Comparison of ENCODE assay signal across 17 cellular contexts in the genomic region with DNA sequence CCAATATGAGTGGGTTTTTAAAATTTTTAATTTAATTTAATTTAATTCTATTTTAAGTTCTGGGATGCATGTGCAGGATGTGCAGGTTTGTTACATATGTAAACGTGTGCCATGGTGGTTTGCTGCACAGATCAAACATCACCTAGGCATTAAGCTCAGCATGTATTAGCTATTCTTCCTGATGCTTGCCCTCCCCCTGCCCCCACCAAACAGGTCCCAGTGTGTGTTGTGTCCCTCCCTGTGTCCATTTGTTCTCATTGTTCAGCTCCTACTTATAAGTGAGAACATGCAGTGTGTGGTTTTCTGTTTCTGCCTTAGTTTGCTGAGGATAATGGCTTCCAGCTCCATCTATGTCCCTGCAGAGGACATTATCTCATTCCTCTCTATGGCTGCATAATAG. TPM values are rescaled to one million over a fixed set of nuclear protein-coding genes. Genes with fewer than 3 reads are reported as not detected.
DNase-seq lines count a peak whose midpoint lies in the region; ATAC-seq, FAIRE-seq and TF ChIP-seq lines count a peak whose summit lies in the region.
"Had no signal": no experiment of that assay in that cellular context is flagged by ENCODE, and none has a peak within 500 bp of the region (broad histone marks: within the 10 kb centered on the region; RNA-seq: fewer than 3 reads in every experiment).

No MANE protein-coding gene starts in this region.

- H4K20me1 ChIP-seq in GM23248 (ENCODE audit: insufficient read depth) (no peaks in the 10 kb centered on the region), keratinocyte (ENCODE audit: control insufficient read depth, extremely low read depth, insufficient read depth, low read length) (no peaks in the 10 kb centered on the region)

- TF ChIP-seq CTCF in HEK293 (tag by site-specific recombination; IDR thresholded peaks at IDR 0.05) (no peak), keratinocyte (optimal IDR thresholded peaks at IDR 0.05 in 1 of 3, IDR thresholded peaks at IDR 0.05 in 1 of 3, conservative IDR thresholded peaks at IDR 0.05 in 1 of 3; ENCODE audit: extremely low read depth in 1 of 3, insufficient read depth in 2 of 3, low read length in 3 of 3) (no peak)

- H3K36me3 Mint-ChIP-seq in naive thymus-derived CD4-positive, alpha-beta T cell, result peaks cover 0 to 4% (median 0%) of the 10 kb centered on the region in 5 donors
- H3K36me3 Mint-ChIP-seq: CD4-positive, CD25-positive, alpha-beta regulatory T cell had no signal

- H3K27ac Mint-ChIP-seq in naive thymus-derived CD4-positive, alpha-beta T cell, result no peak overlapping the region
- H3K27ac Mint-ChIP-seq: CD4-positive, CD25-positive, alpha-beta regulatory T cell had no signal

- peaks cover 40% of the 10 kb centered on the region for H3F3A ChIP-seq in GM23248 (ENCODE audit: insufficient read depth)

- FAIRE-seq in keratinocyte (lab: Jason Lieb, UNC), result no peak
- FAIRE-seq: RCC 7860 had no signal

- 96 to 100% methylated on average over 1 of the region's 1 CpG for WGBS in GM23248 (ENCODE audit: low coverage in 1 of 2, low lambda C conversion rate in 2 of 2, missing lambda C conversion rate in 2 of 2), 2 experiments

- H3K4me1 ChIP-seq in GM23248 (ENCODE audit: insufficient read depth), result peaks cover 41% of the 10 kb centered on the region
- H3K4me1 ChIP-seq in HEK293 (ENCODE audit: control insufficient read depth, insufficient read depth, low read length), result no peaks in the 10 kb centered on the region
- peaks cover 15% of the 10 kb centered on the region for H3K4me1 ChIP-seq in keratinocyte (ENCODE audit: control insufficient read depth, extremely low read depth, insufficient read depth, low read length)
- H3K4me1 ChIP-seq in naive thymus-derived CD4-positive, alpha-beta T cell (ENCODE audit: control insufficient read depth in 2 of 2, insufficient read depth in 2 of 2, low read length in 2 of 2), result no peaks in the 10 kb centered on the region

- ATAC-seq in SK-N-SH treated with all-trans-retinoic acid at 6 μM for 48 hours (peak; percentile 2; the same call in 1 of the 3 replicates), GM21576 (IDR thresholded peaks at IDR 0.05; ENCODE audit: unreplicated experiment) (no peak)
- ATAC-seq in naive thymus-derived CD4-positive, alpha-beta T cell, result no peak
- ATAC-seq: Right ventricle myocardium inferior had no signal

- no peak overlapping the region for H3K4me3 Mint-ChIP-seq in naive thymus-derived CD4-positive, alpha-beta T cell
- H3K4me3 Mint-ChIP-seq: CD4-positive, CD25-positive, alpha-beta regulatory T cell had no signal

- CTCF ChIA-PET in HEK293 (lab: Yijun Ruan, JAX), result interaction anchor here (0.9 to 1.9 kb wide), 8 partner anchors 11 to 99 kb away, joined by 3 to 7 read pairs (median 4); no protein-coding TSS in a partner anchor
- CTCF ChIA-PET in naive thymus-derived CD4-positive, alpha-beta T cell (lab: Charles Lee), result no interaction called here

- H3K4me2 ChIP-seq in GM23248 (ENCODE audit: unreplicated experiment) (peak overlapping the region; percentile 81), keratinocyte (ENCODE audit: control insufficient read depth, extremely low read depth, insufficient read depth, low read depth, low read length) (peak overlapping the region; percentile 43)

- H3K4me3 ChIP-seq in GM23248 (no peak overlapping the region), HEK293 (ENCODE audit: low read depth, low read length) (no peak overlapping the region), keratinocyte (ENCODE audit: control insufficient read depth in 2 of 3, extremely low read depth in 1 of 3, insufficient read depth in 2 of 3, low read depth in 1 of 3, low read length in 3 of 3) (no peak overlapping the region)
- H3K4me3 ChIP-seq in naive thymus-derived CD4-positive, alpha-beta T cell (ENCODE audit: low read length), result no peak overlapping the region

- H3K9me2 ChIP-seq in GM23248 (ENCODE audit: insufficient read depth), result no peaks in the 10 kb centered on the region

- no peaks in the 10 kb centered on the region for H3K9me1 ChIP-seq in keratinocyte (ENCODE audit: control insufficient read depth, extremely low read depth, insufficient read depth, low read length)

- intact Hi-C loops in naive thymus-derived CD4-positive, alpha-beta T cell (cut with micrococcal nuclease), result no loop called here

- DNase-seq in GM23248, result no peak
- no peak for DNase-seq in keratinocyte (ENCODE audit: low read depth, low spot score)
- no peak for DNase-seq in NCI-H1105 (lab: John Stamatoyannopoulos, UW)
- no peak for DNase-seq in activated CD4-positive, alpha-beta T cell treated with anti-CD3 and anti-CD28 coated beads, Interleukin-2, amount 50 U/mL, for 1 hour
- no peak for DNase-seq in naive thymus-derived CD4-positive, alpha-beta T cell
- DNase-seq: CD4-positive, CD25-positive, alpha-beta regulatory T cell; COR-L47; DMS79; GOT3; Karpas-422; NCI-H2081 treated with DMSO at 0.1 percent for 48 hours; SW 1271 had no signal

- H3K79me2 ChIP-seq in GM23248 (ENCODE audit: insufficient read depth) (no peaks in the 10 kb centered on the region), keratinocyte (ENCODE audit: control insufficient read depth, insufficient read depth, low read length) (no peaks in the 10 kb centered on the region)

- H3K27me3 Mint-ChIP-seq in naive thymus-derived CD4-positive, alpha-beta T cell, result peaks cover 4 to 14% (median 10%) of the 10 kb centered on the region in 5 donors

- in situ Hi-C loops in GM23248 (cut with MboI), result no loop called here

- dilution Hi-C loops in keratinocyte (cut with MboI; ENCODE audit: extremely low pct_ligation_motif_present, low sequenced_read_pairs), result no loop called here

- H3K9ac ChIP-seq in GM23248 (no peak overlapping the region), keratinocyte (ENCODE audit: control insufficient read depth, extremely low read depth, insufficient read depth, low read length) (no peak overlapping the region)

- no peaks in the 10 kb centered on the region for H3K9me3 Mint-ChIP-seq in naive thymus-derived CD4-positive, alpha-beta T cell

- H3K9me3 ChIP-seq in GM23248 (ENCODE audit: low read depth) (no peaks in the 10 kb centered on the region), HEK293 (ENCODE audit: control insufficient read depth, insufficient read depth, low read depth, low read length) (no peaks in the 10 kb centered on the region), keratinocyte (ENCODE audit: control insufficient read depth, low read depth, low read length) (peaks cover 2% of the 10 kb centered on the region)
- no peaks in the 10 kb centered on the region for H3K9me3 ChIP-seq in naive thymus-derived CD4-positive, alpha-beta T cell (ENCODE audit: control insufficient read depth in 2 of 3, low read length in 3 of 3)

- H3K4me1 Mint-ChIP-seq in naive thymus-derived CD4-positive, alpha-beta T cell, result peaks cover 0 to 4% (median 4%) of the 10 kb centered on the region in 7 donors

- peak overlapping the region; percentile 79; the same call in 1 of the 2 replicates for H3K27ac ChIP-seq in GM23248
- no peak overlapping the region for H3K27ac ChIP-seq in HEK293 (ENCODE audit: extremely low read depth, low read depth, low read length)
- no peak overlapping the region for H3K27ac ChIP-seq in keratinocyte (ENCODE audit: control insufficient read depth, insufficient read depth, low read length)
- no peak overlapping the region for H3K27ac ChIP-seq in naive thymus-derived CD4-positive, alpha-beta T cell (ENCODE audit: low read depth, low read length)

- POLR2A ChIA-PET in HEK293 (lab: Yijun Ruan, JAX), result no interaction called here
- POLR2A ChIA-PET in naive thymus-derived CD4-positive, alpha-beta T cell (lab: Charles Lee), result no interaction called here

- no peaks in the 10 kb centered on the region for H3K36me3 ChIP-seq in GM23248 (ENCODE audit: low read depth)
- H3K36me3 ChIP-seq in HEK293 (ENCODE audit: control insufficient read depth in 2 of 2, insufficient read depth in 1 of 2, low read length in 2 of 2), result no peaks in the 10 kb centered on the region
- H3K36me3 ChIP-seq in keratinocyte (ENCODE audit: control insufficient read depth in 2 of 2, extremely low read depth in 1 of 2, insufficient read depth in 2 of 2, low read length in 2 of 2), result no peaks in the 10 kb centered on the region
- no peaks in the 10 kb centered on the region for H3K36me3 ChIP-seq in naive thymus-derived CD4-positive, alpha-beta T cell (ENCODE audit: control insufficient read depth in 2 of 3, insufficient read depth in 3 of 3, low read length in 3 of 3)

- H3K27me3 ChIP-seq in GM23248 (replicated peaks; ENCODE audit: insufficient read depth), result no peaks in the 10 kb centered on the region
- peaks cover 3% of the 10 kb centered on the region for H3K27me3 ChIP-seq in keratinocyte (ENCODE audit: control insufficient read depth, extremely low read depth, insufficient read depth, low read length)
- no peaks in the 10 kb centered on the region for H3K27me3 ChIP-seq in naive thymus-derived CD4-positive, alpha-beta T cell (ENCODE audit: control insufficient read depth in 2 of 2, insufficient read depth in 2 of 2, low read length in 2 of 2)

- H2AFZ ChIP-seq in GM23248 (no peak overlapping the region), keratinocyte (ENCODE audit: control insufficient read depth, low read length) (no peak overlapping the region)

TF ChIP-seq in HEK293, 187 proteins besides CTCF, POLR2A, EP300 and RAD21 (continues in another document):
- TF ChIP-seq ZNF707 (tag by site-specific recombination; IDR thresholded peaks at IDR 0.05) (0 out of 2 replicates have a peak, but pooled peaks have one; percentile 6), SCRT2 (tag by site-specific recombination; IDR thresholded peaks at IDR 0.05) (no peak), ZNF324 (tag by site-specific recombination; IDR thresholded peaks at IDR 0.05) (no peak)

TF ChIP-seq in SK-N-SH treated with all-trans-retinoic acid at 6 μM for 48 hours, 23 proteins besides CTCF, POLR2A, EP300 and RAD21 (continues in another document):
- no peak for TF ChIP-seq PPARA (CRISPR knock-in tag; IDR thresholded peaks at IDR 0.05; ENCODE audit: borderline replicate concordance)
- TF ChIP-seq ISL1 (CRISPR knock-in tag; IDR thresholded peaks at IDR 0.05), result no peak

RNA-seq across cellular contexts. Expression of a gene that starts 35.0 kb away (rescaled TPM):
- 1.5 and 2.4 TPM in 2 replicates for total RNA-seq in GM23248 (2014; rRNA removed; shearing (Covaris generic))
- polyA plus RNA-seq in GM23248 (2016; fragmentation: Nextera tagmentation; extraction: Ambion mirVana), result 0.57 and 0.71 TPM in 2 replicates
- 0.97 to 2.0 TPM (median 1.9 TPM) in 3 replicates for polyA plus RNA-seq in keratinocyte
- polyA plus RNA-seq in keratinocyte (2011; ENCODE audit: low read depth), result 0.46 TPM
- polyA plus RNA-seq in keratinocyte (2011; cell fraction: cytosol; rRNA removed), result 1.2 and 1.4 TPM in 2 replicates
- polyA plus RNA-seq in keratinocyte (2011; cell fraction: nucleus; rRNA removed), result 3.9 and 4.2 TPM in 2 replicates
- 0.82 and 2.5 TPM in 2 replicates for polyA plus RNA-seq in keratinocyte (2012; ENCODE audit: low replicate concordance)
- 3.3 to 7.7 TPM (median 6.4 TPM) in 3 replicates for polyA minus RNA-seq in keratinocyte
- polyA minus RNA-seq in keratinocyte (2011; cell fraction: cytosol; rRNA and poly(A)+ RNA removed), result 4.0 TPM
- polyA minus RNA-seq in keratinocyte (2011; cell fraction: nucleus; rRNA and poly(A)+ RNA removed), result 6.0 and 8.5 TPM in 2 replicates
- total RNA-seq in naive thymus-derived CD4-positive, alpha-beta T cell, result 10 to 100 TPM in 1 of 5 experiments, 1 to 10 TPM in 2, under 1 TPM in 2; 0.30 to 10.1 (median 1.0) TPM
- polyA plus RNA-seq in naive thymus-derived CD4-positive, alpha-beta T cell, result under 1 TPM in 1 of 2 donors, not detected in 1; 0.20 TPM
